12 cellular contexts compared by ENCODE assay signal in genomic region chr6:134551245-134551960, GRCh38.
DNase-seq lines count a peak whose midpoint lies in the region; ATAC-seq and TF ChIP-seq lines count a peak whose summit lies in the region.
"Had no signal": no experiment of that assay in that cellular context is flagged by ENCODE, and none has a peak within 500 bp of the region (broad histone marks: within the 10 kb centered on the region; RNA-seq: fewer than 3 reads in every experiment).

No MANE protein-coding gene starts in this region.

- no peaks in the 10 kb centered on the region for H3K79me2 ChIP-seq in trophoblast cell (ENCODE audit: control insufficient read depth, insufficient read depth, low read length, poor library complexity)

- H2BK12ac ChIP-seq in trophoblast cell (ENCODE audit: low read length) = no peak overlapping the region

- H3K9me3 ChIP-seq in trophoblast cell (ENCODE audit: insufficient read depth, low read depth, low read length) = no peaks in the 10 kb centered on the region
- H3K9me3 ChIP-seq in transverse colon = no peaks in the 10 kb centered on the region
- H3K9me3 ChIP-seq: thyroid gland had no signal

- no peak for TF ChIP-seq EP300 in transverse colon (IDR thresholded peaks at IDR 0.05; ENCODE audit: low read depth)

- ATAC-seq in SK-N-SH treated with all-trans-retinoic acid at 6 μM for 48 hours (peak; percentile 78), GM21576 (IDR thresholded peaks at IDR 0.05; ENCODE audit: unreplicated experiment) (no peak), HG03457 (IDR thresholded peaks at IDR 0.05; ENCODE audit: unreplicated experiment) (no peak)

- no peak overlapping the region for H4K12ac ChIP-seq in trophoblast cell (ENCODE audit: low read depth, low read length)

- no peak overlapping the region for H3K4ac ChIP-seq in trophoblast cell (ENCODE audit: low read depth, low read length)

- peaks cover 2% of the 10 kb centered on the region for H3K79me1 ChIP-seq in trophoblast cell (ENCODE audit: low read length)

- H4K8ac ChIP-seq in trophoblast cell (ENCODE audit: low read depth, low read length) = no peak overlapping the region

- in situ Hi-C loops in GM13976 (cut with MboI; ENCODE audit: low sequenced_read_pairs, unreplicated experiment) = no loop called here
- in situ Hi-C loops in transverse colon (cut with MboI; ENCODE audit: low pct_ligation_motif_present in 1 of 4, low pct_unique_long_range_greater_than_20kb in 1 of 4, low sequenced_read_pairs in 3 of 4) = no loop called here

- H3K36me3 ChIP-seq in trophoblast cell (ENCODE audit: control insufficient read depth in 1 of 2, insufficient read depth in 2 of 2, low read length in 2 of 2) (no peaks in the 10 kb centered on the region), transverse colon (no peaks in the 10 kb centered on the region)
- H3K36me3 ChIP-seq: thyroid gland had no signal

- intact Hi-C loops in transverse colon (cut with DNase I; ENCODE audit: low total_unique reads) = no loop called here

- H2BK5ac ChIP-seq in trophoblast cell (ENCODE audit: low read depth, low read length, poor library complexity) = no peak overlapping the region

- no peak overlapping the region for H2AK5ac ChIP-seq in trophoblast cell (ENCODE audit: low read length)

- H3K4me3 ChIP-seq in fibroblast of mammary gland (ENCODE audit: control insufficient read depth, low read depth, low read length) (no peak overlapping the region), trophoblast cell (ENCODE audit: low read depth, low read length) (no peak overlapping the region), transverse colon (no peak overlapping the region)
- H3K4me3 ChIP-seq: thyroid gland had no signal

- peak overlapping the region; percentile 47 for H3K4me2 ChIP-seq in trophoblast cell (ENCODE audit: low read length)

- no peak for TF ChIP-seq CTCF in fibroblast of mammary gland (conservative IDR thresholded peaks at IDR 0.05; ENCODE audit: control insufficient read depth, insufficient read depth, low read depth, low read length)
- TF ChIP-seq CTCF in GM13976 (IDR thresholded peaks at IDR 0.05; ENCODE audit: borderline replicate concordance, control extremely low read depth, extremely low read depth, insufficient read depth, missing control alignments) = no peak
- TF ChIP-seq CTCF in transverse colon (IDR thresholded peaks at IDR 0.05) = no peak

- H3K27me3 ChIP-seq in trophoblast cell (ENCODE audit: insufficient read depth, low read length) (no peaks in the 10 kb centered on the region), transverse colon (no peaks in the 10 kb centered on the region)
- H3K27me3 ChIP-seq: thyroid gland had no signal

- H3K14ac ChIP-seq in trophoblast cell (ENCODE audit: low read length) = no peak overlapping the region

- H2AFZ ChIP-seq in trophoblast cell (ENCODE audit: insufficient read depth, low read length, poor library complexity) = no peak overlapping the region

- DNase-seq in GM03348 (ENCODE audit: low spot score) (peak; percentile 60), fibroblast of mammary gland (ENCODE audit: low read depth) (peak; percentile 84), trophoblast cell (peak; percentile 76 to 91), GM13976 (ENCODE audit: low spot score) (no peak), transverse colon (no peak)
- DNase-seq: DMS53; hippocampal formation; stimulated activated CD4-positive, alpha-beta T cell treated with anti-CD3 and anti-CD28 coated beads, Interleukin-4, amount 100 ng/mL, for 24 hours; thyroid gland had no signal

- H3K23ac ChIP-seq in trophoblast cell (ENCODE audit: low read length) = no peak overlapping the region

- no CpG with 5 or more reads among the region's 6 CpGs for WGBS in trophoblast cell (ENCODE audit: extremely low coverage, insufficient coverage, insufficient read length)
- WGBS in transverse colon (ENCODE audit: low coverage in 1 of 2), 2 donors = 74 to 75% methylated on average over 6 of the region's 6 CpGs

- no peak for TF ChIP-seq POLR2A in transverse colon (IDR thresholded peaks at IDR 0.05)

- no peak overlapping the region for H4K91ac ChIP-seq in trophoblast cell (ENCODE audit: low read depth, low read length)

- no peak overlapping the region for H2BK120ac ChIP-seq in trophoblast cell (ENCODE audit: insufficient read depth, low read length, poor library complexity)

- H3K27ac ChIP-seq in trophoblast cell (ENCODE audit: low read depth, low read length) = peak overlapping the region; percentile 85
- H3K27ac ChIP-seq in transverse colon = no peak overlapping the region
- H3K27ac ChIP-seq: thyroid gland had no signal

- H3K9ac ChIP-seq in trophoblast cell (ENCODE audit: low read length) = no peak overlapping the region

- H3K18ac ChIP-seq in trophoblast cell (ENCODE audit: low read length) = no peak overlapping the region

- H3K4me1 ChIP-seq in trophoblast cell (ENCODE audit: control insufficient read depth in 1 of 2, insufficient read depth in 2 of 2, low read length in 2 of 2) (no peaks in the 10 kb centered on the region), transverse colon (no peaks in the 10 kb centered on the region)
- H3K4me1 ChIP-seq: thyroid gland had no signal

TF ChIP-seq in SK-N-SH treated with all-trans-retinoic acid at 6 μM for 48 hours, 23 proteins besides CTCF, POLR2A, EP300 and RAD21:
- no peak for TF ChIP-seq RARB (CRISPR knock-in tag; IDR thresholded peaks at IDR 0.05)
- no peak for TF ChIP-seq ZNF70 (CRISPR knock-in tag; IDR thresholded peaks at IDR 0.05)
- no peak for TF ChIP-seq BACH2 (CRISPR knock-in tag; IDR thresholded peaks at IDR 0.05; ENCODE audit: borderline replicate concordance)
- no peak for TF ChIP-seq TOX (CRISPR knock-in tag; IDR thresholded peaks at IDR 0.05; ENCODE audit: borderline replicate concordance)
- TF ChIP-seq ZNF565 (CRISPR knock-in tag; conservative IDR thresholded peaks at IDR 0.05; ENCODE audit: low read depth) = no peak
- TF ChIP-seq OSR1 (CRISPR knock-in tag; IDR thresholded peaks at IDR 0.05) = no peak
- TF ChIP-seq ESRRG (CRISPR knock-in tag; IDR thresholded peaks at IDR 0.05) = no peak
- TF ChIP-seq, protein P1, sequence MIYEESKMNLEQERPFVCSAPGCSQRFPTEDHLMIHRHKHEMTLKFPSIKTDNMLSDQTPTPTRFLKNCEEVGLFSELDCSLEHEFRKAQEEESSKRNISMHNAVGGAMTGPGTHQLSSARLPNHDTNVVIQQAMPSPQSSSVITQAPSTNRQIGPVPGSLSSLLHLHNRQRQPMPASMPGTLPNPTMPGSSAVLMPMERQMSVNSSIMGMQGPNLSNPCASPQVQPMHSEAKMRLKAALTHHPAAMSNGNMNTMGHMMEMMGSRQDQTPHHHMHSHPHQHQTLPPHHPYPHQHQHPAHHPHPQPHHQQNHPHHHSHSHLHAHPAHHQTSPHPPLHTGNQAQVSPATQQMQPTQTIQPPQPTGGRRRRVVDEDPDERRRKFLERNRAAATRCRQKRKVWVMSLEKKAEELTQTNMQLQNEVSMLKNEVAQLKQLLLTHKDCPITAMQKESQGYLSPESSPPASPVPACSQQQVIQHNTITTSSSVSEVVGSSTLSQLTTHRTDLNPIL (CRISPR knock-in tag; IDR thresholded peaks at IDR 0.05; ENCODE audit: low read depth) = no peak
- no peak for TF ChIP-seq ZFP30 (CRISPR knock-in tag; IDR thresholded peaks at IDR 0.05)

Comparison
In these comparisons a context has a peak if more than half of its experiments do, and no peak if none do; other contexts are left out.
1. DNase-seq: peak in GM03348 (single experiment), fibroblast of mammary gland (single experiment) and trophoblast cell (2 of 2); none in GM13976 (single experiment) and transverse colon (single experiment).